4 cellular contexts compared by ENCODE assay signal in genomic region chr19:43194397-43194796, GRCh38. TPM values are rescaled to one million over a fixed set of nuclear protein-coding genes. Genes with fewer than 3 reads are reported as not detected.
"Had no signal": no experiment of that assay in that cellular context is flagged by ENCODE, and none has a peak within 500 bp of the region (broad histone marks: within the 10 kb centered on the region; RNA-seq: fewer than 3 reads in every experiment).

No MANE protein-coding gene starts in this region.

RNA-seq across cellular contexts. Expression of gene PSG5, which starts 8.1 kb away (rescaled TPM):
- total RNA-seq: GM23338, H1, H7, H9 had no signal
- polyA plus RNA-seq: H1 had no signal

RNA-seq across cellular contexts. Expression of gene PSG4, which starts 11.0 kb away (rescaled TPM):
- total RNA-seq: GM23338, H1, H7, H9 had no signal
- polyA plus RNA-seq: H1 had no signal
